7 cellular contexts compared by ENCODE assay signal in the genomic region with DNA sequence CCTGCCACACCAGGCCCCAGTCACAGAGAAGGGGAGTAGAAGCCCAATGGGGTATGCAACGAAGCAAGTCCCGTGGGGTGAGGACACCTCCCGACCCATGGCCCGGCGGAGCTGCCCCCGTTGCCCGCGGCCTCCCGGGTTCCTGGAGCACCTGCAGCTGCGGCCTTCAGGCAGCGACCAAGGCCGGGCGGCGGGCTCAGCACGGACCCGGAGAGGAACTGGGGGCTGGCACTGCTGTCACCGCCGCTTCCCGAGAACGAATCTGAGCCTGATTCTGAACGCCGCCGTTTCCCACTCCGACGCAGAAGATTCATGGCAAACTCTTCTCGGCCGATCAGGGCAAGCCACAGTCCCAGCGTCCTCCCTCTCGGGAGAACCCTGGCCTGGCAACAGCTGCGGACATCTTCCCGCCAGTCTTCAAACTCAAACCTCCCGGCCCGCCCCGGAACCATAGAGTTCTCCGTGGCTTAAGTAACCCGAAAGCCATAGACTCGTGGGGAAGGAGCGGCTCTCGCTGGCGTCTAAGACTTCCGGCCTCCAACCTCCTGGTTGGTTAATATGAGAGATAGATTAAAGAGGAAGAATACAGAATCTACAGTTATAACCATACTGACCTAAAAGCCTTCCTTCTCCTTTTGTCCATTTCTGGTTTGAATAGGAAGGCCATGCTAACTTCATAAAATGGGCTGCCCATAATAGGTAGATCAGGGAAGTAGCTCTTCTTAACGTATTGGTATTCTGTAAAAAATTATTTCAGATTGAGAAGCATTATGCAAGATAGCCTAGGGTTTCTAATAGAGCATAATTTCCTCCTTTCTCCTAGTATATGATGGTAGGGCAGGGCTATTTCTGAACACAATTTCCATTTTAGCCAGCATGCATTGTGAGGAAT.
DNase-seq lines count a peak whose midpoint lies in the region; ATAC-seq and FAIRE-seq lines count a peak whose summit lies in the region.

Gene POLQ, minus strand, starts transcription at position 425 of the 892 bp plus-strand sequence. Its CDS starts 111 bp downstream, at position 314.

- peak; percentile 75 for ATAC-seq in HG02981 (IDR thresholded peaks at IDR 0.05; ENCODE audit: unreplicated experiment)

- peak; percentile 91 for FAIRE-seq in GM18507 (lab: Jason Lieb, UNC)

- DNase-seq in GM18507 (ENCODE audit: extremely low spot score, insufficient read length, low read depth) (peak; percentile 78), NCI-H2029 treated with DMSO at 0.1 percent for 48 hours (lab: John Stamatoyannopoulos, UW) (peak; percentile 89), T-helper 9 cell (peak; percentile 73), astrocyte of the hippocampus (ENCODE audit: low read depth, low spot score) (peak; percentile 96), hippocampal formation (lab: John Stamatoyannopoulos, UW) (peak; percentile 86 to 92), retina (peak; percentile 93)

Comparison
In these comparisons a context has a peak if more than half of its experiments do, and no peak if none do; other contexts are left out.
1. Peak in every context shown above with its lines: DNase-seq and ATAC-seq.